ENCODE assay signal across 19 cellular contexts in genomic region chr20:61700595-61701140, GRCh38.
DNase-seq lines count a peak whose midpoint lies in the region; ATAC-seq, FAIRE-seq and TF ChIP-seq lines count a peak whose summit lies in the region.
"Had no signal": no experiment of that assay in that cellular context is flagged by ENCODE, and none has a peak within 500 bp of the region (broad histone marks: within the 10 kb centered on the region; RNA-seq: fewer than 3 reads in every experiment).

No MANE protein-coding gene starts in this region.

- H4K8ac ChIP-seq in neuronal stem cell (ENCODE audit: low read depth, low read length), result no peak overlapping the region

- DNase-seq in HepG2 (ENCODE audit: low spot score) (no peak), right lobe of liver (no peak), chondrocyte (ENCODE audit: low spot score) (peak; percentile 73), neuronal stem cell (ENCODE audit: low spot score) (no peak), stomach (no peak), transverse colon (no peak)
- DNase-seq: C1 segment of cervical spinal cord; Caco-2; CD4-positive, CD25-positive, alpha-beta regulatory T cell; CD8-positive, alpha-beta T cell; DMS153; DND-41; GM23248; H7; HCEC 1CT had no signal

- BruUV-seq in HepG2 (replicated peaks; lab: Mats Ljungman, UMichigan), result no TSS peak

- H3K79me2 ChIP-seq in HepG2 (ENCODE audit: insufficient read depth, low read length), result no peaks in the 10 kb centered on the region

- H3K4me2 ChIP-seq in HepG2 (ENCODE audit: low read depth, low read length), result no peak overlapping the region
- no peak overlapping the region for H3K4me2 ChIP-seq in neuronal stem cell (ENCODE audit: insufficient read depth, low read length, poor library complexity, severe bottlenecking)

- ATAC-seq in HepG2 (no peak), right lobe of liver (no peak)
- ATAC-seq: CD8-positive, alpha-beta T cell had no signal

- H3K27me3 Mint-ChIP-seq in chondrocyte (ENCODE audit: low read depth), result no peaks in the 10 kb centered on the region
- H3K27me3 Mint-ChIP-seq: CD4-positive, CD25-positive, alpha-beta regulatory T cell had no signal

- H2BK5ac ChIP-seq in neuronal stem cell (ENCODE audit: low read length), result peak overlapping the region; percentile 25

- TF ChIP-seq EP300 in HepG2 (IDR thresholded peaks at IDR 0.05; ENCODE audit: low read depth in 2 of 2, low read length in 2 of 2) (no peak), HepG2 (CRISPR knock-in tag; IDR thresholded peaks at IDR 0.05; ENCODE audit: borderline replicate concordance) (no peak), stomach (IDR thresholded peaks at IDR 0.05) (no peak), transverse colon (IDR thresholded peaks at IDR 0.05; ENCODE audit: low read depth) (no peak)

- no peak overlapping the region for H2BK120ac ChIP-seq in neuronal stem cell (ENCODE audit: low read depth, low read length)

- no peak overlapping the region for H3K14ac ChIP-seq in neuronal stem cell (ENCODE audit: low read length)

- in situ Hi-C loops in HepG2 (cut with HindIII; ENCODE audit: extremely low pct_ligation_motif_present, low pct_unique_long_range_greater_than_20kb) (no loop called here), transverse colon (cut with MboI; ENCODE audit: low pct_ligation_motif_present in 1 of 4, low pct_unique_long_range_greater_than_20kb in 1 of 4, low sequenced_read_pairs in 3 of 4) (no loop called here)

- H2BK15ac ChIP-seq in neuronal stem cell (ENCODE audit: low read length), result no peak overlapping the region

- FAIRE-seq in HepG2 (lab: Jason Lieb, UNC), result no peak
- FAIRE-seq: G401.6, GM12892, GM19239, H1 had no signal

- H3K79me1 ChIP-seq in neuronal stem cell (ENCODE audit: low read depth, low read length), result no peaks in the 10 kb centered on the region

- H3K36me3 Mint-ChIP-seq in chondrocyte (ENCODE audit: low read depth), result no peaks in the 10 kb centered on the region
- H3K36me3 Mint-ChIP-seq: CD4-positive, CD25-positive, alpha-beta regulatory T cell; CD8-positive, alpha-beta T cell had no signal

- peaks cover 31 to 97% of the 10 kb centered on the region in 2 experiments for H3K27me3 ChIP-seq in HepG2 (ENCODE audit: control insufficient read depth in 1 of 2, insufficient read depth in 2 of 2, low read length in 2 of 2)
- H3K27me3 ChIP-seq in right lobe of liver, result no peaks in the 10 kb centered on the region
- H3K27me3 ChIP-seq in neuronal stem cell (ENCODE audit: control insufficient read depth in 3 of 3, insufficient read depth in 3 of 3, low read depth in 1 of 3, low read length in 3 of 3), result no peaks in the 10 kb centered on the region
- peaks cover 0 to 35% (median 0%) of the 10 kb centered on the region in 3 donors for H3K27me3 ChIP-seq in stomach
- H3K27me3 ChIP-seq in transverse colon, result no peaks in the 10 kb centered on the region

- POLR2A ChIA-PET in HepG2 (lab: Yijun Ruan, JAX), result no interaction called here

- no peak overlapping the region for H4K91ac ChIP-seq in neuronal stem cell (ENCODE audit: low read depth, low read length, poor library complexity)

- H3K9me3 ChIP-seq in HepG2 (ENCODE audit: low read length) (no peaks in the 10 kb centered on the region), right lobe of liver (no peaks in the 10 kb centered on the region), neuronal stem cell (replicated peaks in 1 of 2; ENCODE audit: control insufficient read depth in 2 of 2, insufficient read depth in 1 of 2, low read depth in 1 of 2, low read length in 2 of 2) (no peaks in the 10 kb centered on the region), stomach (no peaks in the 10 kb centered on the region), transverse colon (no peaks in the 10 kb centered on the region)
- H3K9me3 ChIP-seq: Caco-2 had no signal

- H3K27ac ChIP-seq in HepG2 (ENCODE audit: extremely low read length, insufficient read depth, low read length) (no peak overlapping the region), right lobe of liver (no peak overlapping the region), neuronal stem cell (replicated peaks; ENCODE audit: low read length) (no peak overlapping the region), stomach (no peak overlapping the region), transverse colon (no peak overlapping the region)
- H3K27ac ChIP-seq: GM23248 had no signal

- no peak overlapping the region for H3K4ac ChIP-seq in neuronal stem cell (ENCODE audit: low read length)

- no peaks in the 10 kb centered on the region for H3K36me3 ChIP-seq in HepG2 (replicated peaks in 1 of 2; ENCODE audit: control insufficient read depth in 1 of 2, insufficient read depth in 2 of 2, low read length in 2 of 2)
- no peaks in the 10 kb centered on the region for H3K36me3 ChIP-seq in right lobe of liver
- H3K36me3 ChIP-seq in neuronal stem cell (replicated peaks in 1 of 2; ENCODE audit: control insufficient read depth in 2 of 2, insufficient read depth in 2 of 2, low read length in 2 of 2), result no peaks in the 10 kb centered on the region
- H3K36me3 ChIP-seq in stomach, result no peaks in the 10 kb centered on the region
- no peaks in the 10 kb centered on the region for H3K36me3 ChIP-seq in transverse colon

- no peak for TF ChIP-seq CTCF in HepG2 (CRISPR knock-in tag; IDR thresholded peaks at IDR 0.05)
- no peak for TF ChIP-seq CTCF in right lobe of liver (IDR thresholded peaks at IDR 0.05)
- no peak for TF ChIP-seq CTCF in chondrocyte (IDR thresholded peaks at IDR 0.05)
- TF ChIP-seq CTCF in stomach (IDR thresholded peaks at IDR 0.05), result no peak
- TF ChIP-seq CTCF in transverse colon (IDR thresholded peaks at IDR 0.05), result no peak

- 43% methylated on average over 22 of the region's 24 CpGs for WGBS in HepG2 (ENCODE audit: low lambda C conversion rate)
- 81% methylated on average over 8 of the region's 24 CpGs for WGBS in right lobe of liver (ENCODE audit: insufficient coverage, low coverage, low lambda C conversion rate, missing lambda C conversion rate)
- no CpG with 5 or more reads among the region's 24 CpGs for WGBS in neuronal stem cell (ENCODE audit: extremely low coverage in 2 of 2, insufficient read length in 2 of 2, insufficient replicate concordance in 1 of 2), 2 donors
- 92 to 97% (median 94%) methylated on average over 21 to 24 of the region's 24 CpGs for WGBS in stomach, 5 donors
- WGBS in transverse colon (ENCODE audit: low coverage in 1 of 2), 2 donors, result 75 to 95% methylated on average over 4 to 24 of the region's 24 CpGs

- intact Hi-C loops in HepG2 (cut with micrococcal nuclease; ENCODE audit: unreplicated experiment), result no loop called here
- intact Hi-C loops in right lobe of liver (cut with DNase I), result no loop called here
- intact Hi-C loops in stomach (cut with DNase I; ENCODE audit: low total_unique reads), result no loop called here
- intact Hi-C loops in transverse colon (cut with DNase I; ENCODE audit: low total_unique reads), result no loop called here

- H2AFZ ChIP-seq in HepG2 (ENCODE audit: low read length), result no peak overlapping the region
- no peak overlapping the region for H2AFZ ChIP-seq in neuronal stem cell (ENCODE audit: low read length)
- H2AFZ ChIP-seq: GM23248 had no signal

- H2BK12ac ChIP-seq in neuronal stem cell (ENCODE audit: low read length), result no peak overlapping the region

- TF ChIP-seq POLR2A in HepG2 (IDR thresholded peaks at IDR 0.05; ENCODE audit: insufficient read depth in 1 of 2, low read depth in 2 of 2, low read length in 2 of 2), result no peak
- TF ChIP-seq POLR2A in right lobe of liver (IDR thresholded peaks at IDR 0.05), result no peak
- no peak for TF ChIP-seq POLR2A in stomach (IDR thresholded peaks at IDR 0.05)
- TF ChIP-seq POLR2A in transverse colon (IDR thresholded peaks at IDR 0.05), result no peak

- H3K9ac ChIP-seq in HepG2 (ENCODE audit: insufficient read depth, low read depth, low read length) (no peak overlapping the region), neuronal stem cell (ENCODE audit: low read depth, low read length, poor library complexity) (no peak overlapping the region)
- H3K9ac ChIP-seq: GM23248 had no signal

- H3K4me3 ChIP-seq in HepG2 (replicated peaks in 1 of 3; ENCODE audit: insufficient read depth in 1 of 3, low read depth in 2 of 3, low read length in 3 of 3) (no peak overlapping the region), right lobe of liver (no peak overlapping the region), neuronal stem cell (ENCODE audit: low read length in 2 of 2) (no peak overlapping the region), stomach (no peak overlapping the region), transverse colon (no peak overlapping the region)
- H3K4me3 ChIP-seq: GM23248 had no signal

- no peak overlapping the region for H3K4me3 Mint-ChIP-seq in chondrocyte (ENCODE audit: unreplicated experiment)
- H3K4me3 Mint-ChIP-seq: CD4-positive, CD25-positive, alpha-beta regulatory T cell; CD8-positive, alpha-beta T cell had no signal

- H3K4me1 Mint-ChIP-seq in chondrocyte (ENCODE audit: low read depth), result peaks cover 3% of the 10 kb centered on the region
- H3K4me1 Mint-ChIP-seq: CD4-positive, CD25-positive, alpha-beta regulatory T cell had no signal

- H3K18ac ChIP-seq in neuronal stem cell (ENCODE audit: low read length), result peak overlapping the region; percentile 34

- peak overlapping the region; percentile 52 for H3K23ac ChIP-seq in neuronal stem cell (ENCODE audit: low read depth, low read length, poor library complexity)

- CTCF ChIA-PET in HepG2 (lab: Yijun Ruan, JAX; ENCODE audit: low intra/inter-chr PET ratio, low total read pairs), result no interaction called here

- no peak overlapping the region for H3K27ac Mint-ChIP-seq in chondrocyte (ENCODE audit: unreplicated experiment)
- H3K27ac Mint-ChIP-seq: CD8-positive, alpha-beta T cell had no signal

- H4K20me1 ChIP-seq in HepG2 (ENCODE audit: insufficient read depth, low read length), result no peaks in the 10 kb centered on the region; the same call in 1 of the 2 replicates

- peak overlapping the region; percentile 5 for H2AK5ac ChIP-seq in neuronal stem cell (ENCODE audit: low read depth, low read length)

- no peaks in the 10 kb centered on the region for H3K9me3 Mint-ChIP-seq in chondrocyte (ENCODE audit: low read depth)
- H3K9me3 Mint-ChIP-seq: CD4-positive, CD25-positive, alpha-beta regulatory T cell; CD8-positive, alpha-beta T cell had no signal

- H3K4me1 ChIP-seq in HepG2 (ENCODE audit: insufficient read depth, low read length) (no peaks in the 10 kb centered on the region), right lobe of liver (no peaks in the 10 kb centered on the region), neuronal stem cell (ENCODE audit: control insufficient read depth in 2 of 2, insufficient read depth in 1 of 2, low read depth in 1 of 2, low read length in 2 of 2) (peaks cover 8 to 13% of the 10 kb centered on the region in 2 donors), stomach (no peaks in the 10 kb centered on the region), transverse colon (no peaks in the 10 kb centered on the region)
- H3K4me1 ChIP-seq: Caco-2 had no signal

- TF ChIP-seq RAD21 in HepG2 (CRISPR knock-in tag; IDR thresholded peaks at IDR 0.05), result no peak

TF ChIP-seq in HepG2, 621 proteins besides CTCF, POLR2A, EP300 and RAD21 (continues in another document):
- TF ChIP-seq ISL2 (CRISPR knock-in tag; IDR thresholded peaks at IDR 0.05) (no peak), CREB1 (IDR thresholded peaks at IDR 0.05) (0 out of 2 replicates have a peak, but pooled peaks have one; percentile 30), CREB1 (CRISPR knock-in tag; IDR thresholded peaks at IDR 0.05) (no peak)
